26 cellular contexts compared by ENCODE assay signal in genomic region chr18:21363411-21363810, GRCh38.
DNase-seq lines count a peak whose midpoint lies in the region; ATAC-seq lines count a peak whose summit lies in the region.
"Had no signal": no experiment of that assay in that cellular context is flagged by ENCODE, and none has a peak within 500 bp of the region (broad histone marks: within the 10 kb centered on the region; RNA-seq: fewer than 3 reads in every experiment).

No MANE protein-coding gene starts in this region.

- H3K4me3 Mint-ChIP-seq in T-helper 17 cell, result no peak overlapping the region
- H3K4me3 Mint-ChIP-seq: CD4-positive, alpha-beta T cell; naive B cell had no signal

- H3K4me1 ChIP-seq in ectodermal cell (ENCODE audit: control insufficient read depth, insufficient read depth, low read length) (peaks cover 38% of the 10 kb centered on the region), neuron (ENCODE audit: insufficient read depth, low read length) (peaks cover 70% of the 10 kb centered on the region)
- H3K4me1 ChIP-seq: breast epithelium, SJSA1 had no signal

- H3K36me3 ChIP-seq in ectodermal cell (ENCODE audit: control insufficient read depth, insufficient read depth, low read length) (no peaks in the 10 kb centered on the region), neuron (ENCODE audit: insufficient read depth, low read length) (peaks cover 3% of the 10 kb centered on the region), MG63 (no peaks in the 10 kb centered on the region)
- H3K36me3 ChIP-seq: breast epithelium, SJSA1, tibial artery had no signal

- H3K27ac Mint-ChIP-seq in T-helper 17 cell, result no peak overlapping the region
- H3K27ac Mint-ChIP-seq: activated T-helper 2 cell treated with anti-CD3 and anti-CD28 coated beads, Interferon-gamma antibody, Interleukin-2, Interleukin-4, amounts not matched to agents 10 μg/mL and 5 μg/mL and 100 μg/mL, durations not matched to agents 14 hours and 24 hours and 36 hours; CD4-positive, alpha-beta T cell; naive B cell had no signal

- DNase-seq in ELR (ENCODE audit: low read depth) (peak; percentile 15), M059J (ENCODE audit: low read depth) (peak; percentile 38), T-helper 17 cell (no peak), RPMI8226 (no peak), MG63 (no peak)
- no peak for DNase-seq in activated naive CD4-positive, alpha-beta T cell treated with Interleukin-2 at 50 U/mL for 16 hours
- DNase-seq: activated CD8-positive, alpha-beta memory T cell treated with anti-CD3 and anti-CD28 coated beads, Interleukin-2, amount 50 U/mL, for 4 hours; CD4-positive, alpha-beta T cell; cortex of kidney; mammary epithelial cell; naive B cell; NCI-H1048; NCI-H526 treated with DMSO at 0.1 percent for 48 hours; stimulated activated CD4-positive, alpha-beta T cell treated with anti-CD3 and anti-CD28 coated beads, Interleukin-2, amount 100 ng/mL, for 24 hours; stimulated activated naive CD4-positive, alpha-beta T cell treated with Interleukin-2 at 50 U/mL for 16 hours; tibial artery had no signal

- H3K9me3 ChIP-seq in ectodermal cell (ENCODE audit: control insufficient read depth, low read length) (no peaks in the 10 kb centered on the region), neuron (ENCODE audit: low read length) (no peaks in the 10 kb centered on the region), T-helper 17 cell (ENCODE audit: control insufficient read depth, low read length, poor library complexity, severe bottlenecking) (no peaks in the 10 kb centered on the region), MG63 (no peaks in the 10 kb centered on the region)
- H3K9me3 ChIP-seq: breast epithelium, SJSA1, tibial artery had no signal

- no peak for ATAC-seq in T-helper 17 cell
- ATAC-seq: GM12878, Panc1 had no signal

- no peak overlapping the region for H2AFZ ChIP-seq in neuron (ENCODE audit: low read depth, low read length)
- H2AFZ ChIP-seq: hepatocyte had no signal

- H3K4me3 ChIP-seq in ectodermal cell (ENCODE audit: insufficient read depth, low read depth, low read length) (peak overlapping the region; percentile 35), neuron (ENCODE audit: low read length) (peak overlapping the region; percentile 76), MG63 (no peak overlapping the region)
- H3K4me3 ChIP-seq: breast epithelium, GM12878, hepatocyte, SJSA1, tibial artery had no signal

- no peaks in the 10 kb centered on the region for H3K27me3 ChIP-seq in ectodermal cell (ENCODE audit: control insufficient read depth, insufficient read depth, low read length, poor library complexity, severe bottlenecking)
- no peaks in the 10 kb centered on the region for H3K27me3 ChIP-seq in neuron (ENCODE audit: insufficient read depth, low read length)
- no peaks in the 10 kb centered on the region for H3K27me3 ChIP-seq in MG63
- H3K27me3 ChIP-seq: breast epithelium, hepatocyte, SJSA1, tibial artery had no signal

- no peaks in the 10 kb centered on the region for H3K36me3 Mint-ChIP-seq in T-helper 17 cell (ENCODE audit: low read depth)
- H3K36me3 Mint-ChIP-seq: naive B cell had no signal

- 0 to 1% methylated on average over 1 of the region's 1 CpG for WGBS in ectodermal cell, 2 experiments

- peaks cover 28% of the 10 kb centered on the region for H3K27me3 Mint-ChIP-seq in T-helper 17 cell

- H3K4me1 Mint-ChIP-seq in T-helper 17 cell, result no peaks in the 10 kb centered on the region
- H3K4me1 Mint-ChIP-seq: naive B cell had no signal

- peak overlapping the region; percentile 82 for H3K27ac ChIP-seq in ectodermal cell (ENCODE audit: insufficient read depth, low read depth, low read length, poor library complexity, severe bottlenecking)
- H3K27ac ChIP-seq: breast epithelium, hepatocyte, KMS-11, SJSA1, tibial artery, VCaP had no signal

Comparison
In these comparisons a context has a peak if more than half of its experiments do, and no peak if none do; other contexts are left out.
1. DNase-seq: peak in ELR (single experiment) and M059J (single experiment); none in T-helper 17 cell (0 of 3), RPMI8226 (single experiment), MG63 (single experiment) and activated naive CD4-positive, alpha-beta T cell treated with Interleukin-2 at 50 U/mL for 16 hours (single experiment).